Comparison of ENCODE assay signal across 9 cellular contexts in genomic region chr2:48946444-48947048, GRCh38.
DNase-seq lines count a peak whose midpoint lies in the region; ATAC-seq and TF ChIP-seq lines count a peak whose summit lies in the region.
"Had no signal": no experiment of that assay in that cellular context is flagged by ENCODE, and none has a peak within 500 bp of the region (broad histone marks: within the 10 kb centered on the region; RNA-seq: fewer than 3 reads in every experiment).

No MANE protein-coding gene starts in this region.

- H3K9me3 ChIP-seq in cardiac muscle cell (ENCODE audit: low read depth) (no peaks in the 10 kb centered on the region), prostate gland (no peaks in the 10 kb centered on the region)
- H3K9me3 ChIP-seq: BLaER1 had no signal

- H3K4me3 Mint-ChIP-seq in activated T-helper 2 cell treated with anti-CD3 and anti-CD28 coated beads, Interferon-gamma antibody, Interleukin-2, Interleukin-4, amounts not matched to agents 10 μg/mL and 5 μg/mL and 100 μg/mL, durations not matched to agents 14 hours and 24 hours and 36 hours (ENCODE audit: low read depth) = no peak overlapping the region

- 44% methylated on average over 2 of the region's 2 CpGs for WGBS in prostate gland

- no peaks in the 10 kb centered on the region for H3K4me1 Mint-ChIP-seq in activated T-helper 2 cell treated with anti-CD3 and anti-CD28 coated beads, Interferon-gamma antibody, Interleukin-2, Interleukin-4, amounts not matched to agents 10 μg/mL and 5 μg/mL and 100 μg/mL, durations not matched to agents 14 hours and 24 hours and 36 hours (ENCODE audit: low read depth)

- peak; percentile 48 to 51 for ATAC-seq in activated CD4-positive, CD25-positive, alpha-beta regulatory T cell treated with anti-CD3 and anti-CD28 coated beads, Interleukin-2, amount 50 U/mL, for 24 hours
- peak; percentile 91 for ATAC-seq in GM21526 (IDR thresholded peaks at IDR 0.05; ENCODE audit: low FRiP score, unreplicated experiment)
- ATAC-seq in HG03575 (IDR thresholded peaks at IDR 0.05; ENCODE audit: extremely low read depth, insufficient number of reproducible peaks, low FRiP score, unreplicated experiment) = peak; percentile 79

- TF ChIP-seq CTCF in cardiac muscle cell (IDR thresholded peaks at IDR 0.05; ENCODE audit: low read depth, low read length) (peak; percentile 77), prostate gland (IDR thresholded peaks at IDR 0.05) (peak; percentile 59 to 89 (median 84))

- no peaks in the 10 kb centered on the region for H3K36me3 Mint-ChIP-seq in activated T-helper 2 cell treated with anti-CD3 and anti-CD28 coated beads, Interferon-gamma antibody, Interleukin-2, Interleukin-4, amounts not matched to agents 10 μg/mL and 5 μg/mL and 100 μg/mL, durations not matched to agents 14 hours and 24 hours and 36 hours (ENCODE audit: low read depth)

- H3K27ac ChIP-seq in cardiac muscle cell (no peak overlapping the region), prostate gland (no peak overlapping the region)
- H3K27ac ChIP-seq: BLaER1 had no signal

- DNase-seq in activated CD4-positive, CD25-positive, alpha-beta regulatory T cell (lab: John Stamatoyannopoulos, UW) = no peak
- DNase-seq in NCI-H69 (lab: John Stamatoyannopoulos, UW) = peak; percentile 42
- DNase-seq in activated T-helper 2 cell treated with anti-CD3 and anti-CD28 coated beads, Interferon-gamma antibody, Interleukin-2, Interleukin-4, amounts not matched to agents 10 μg/mL and 5 μg/mL and 100 μg/mL, durations not matched to agents 14 hours and 24 hours and 36 hours (ENCODE audit: low spot score) = peak; percentile 8
- DNase-seq in cardiac muscle cell (ENCODE audit: low read depth in 1 of 2, low spot score in 1 of 2) = peak; percentile 63 to 74
- peak; percentile 42 for DNase-seq in prostate gland (ENCODE audit: low spot score)

- H3K27me3 ChIP-seq in cardiac muscle cell (no peaks in the 10 kb centered on the region), prostate gland (replicated peaks; ENCODE audit: insufficient read depth) (no peaks in the 10 kb centered on the region)
- H3K27me3 ChIP-seq: BLaER1 had no signal

- H3K27me3 Mint-ChIP-seq in activated T-helper 2 cell treated with anti-CD3 and anti-CD28 coated beads, Interferon-gamma antibody, Interleukin-2, Interleukin-4, amounts not matched to agents 10 μg/mL and 5 μg/mL and 100 μg/mL, durations not matched to agents 14 hours and 24 hours and 36 hours (ENCODE audit: low read depth) = no peaks in the 10 kb centered on the region

- no peak overlapping the region for H3K27ac Mint-ChIP-seq in activated T-helper 2 cell treated with anti-CD3 and anti-CD28 coated beads, Interferon-gamma antibody, Interleukin-2, Interleukin-4, amounts not matched to agents 10 μg/mL and 5 μg/mL and 100 μg/mL, durations not matched to agents 14 hours and 24 hours and 36 hours

- intact Hi-C loops in activated T-helper 2 cell treated with anti-CD3 and anti-CD28 coated beads, Interferon-gamma antibody, Interleukin-2, Interleukin-4, amounts not matched to agents 10 μg/mL and 5 μg/mL and 100 μg/mL, durations not matched to agents 14 hours and 24 hours and 36 hours (cut with micrococcal nuclease) = loop anchor here (1.0 to 5.0 kb wide), 3 partner anchors 1196 to 1546 kb away; no protein-coding TSS in a partner anchor
- intact Hi-C loops in prostate gland (cut with DNase I) = no loop called here

- TF ChIP-seq POLR2A in prostate gland (IDR thresholded peaks at IDR 0.05) = no peak

- no peak overlapping the region for H3K4me3 ChIP-seq in cardiac muscle cell
- no peak overlapping the region for H3K4me3 ChIP-seq in prostate gland
- H3K4me3 ChIP-seq: BLaER1 had no signal

- no peaks in the 10 kb centered on the region for H3K9me3 Mint-ChIP-seq in activated T-helper 2 cell treated with anti-CD3 and anti-CD28 coated beads, Interferon-gamma antibody, Interleukin-2, Interleukin-4, amounts not matched to agents 10 μg/mL and 5 μg/mL and 100 μg/mL, durations not matched to agents 14 hours and 24 hours and 36 hours

- H3K4me1 ChIP-seq in cardiac muscle cell (ENCODE audit: low read depth) = no peaks in the 10 kb centered on the region
- no peaks in the 10 kb centered on the region for H3K4me1 ChIP-seq in prostate gland (replicated peaks)

- H3K36me3 ChIP-seq in cardiac muscle cell (no peaks in the 10 kb centered on the region), prostate gland (no peaks in the 10 kb centered on the region)
- H3K36me3 ChIP-seq: BLaER1 had no signal

Comparison
In these comparisons a context has a peak if more than half of its experiments do, and no peak if none do; other contexts are left out.
1. DNase-seq: peak in NCI-H69 (single experiment), activated T-helper 2 cell treated with anti-CD3 and anti-CD28 coated beads, Interferon-gamma antibody, Interleukin-2, Interleukin-4, amounts not matched to agents 10 μg/mL and 5 μg/mL and 100 μg/mL, durations not matched to agents 14 hours and 24 hours and 36 hours (single experiment), cardiac muscle cell (2 of 2) and prostate gland (single experiment); none in activated CD4-positive, CD25-positive, alpha-beta regulatory T cell (0 of 4).
2. Peak in every context shown above with its lines, with median percentiles within 50 percentile points of each other: ATAC-seq.